ENCODE assay signal across 9 cellular contexts in the genomic region with DNA sequence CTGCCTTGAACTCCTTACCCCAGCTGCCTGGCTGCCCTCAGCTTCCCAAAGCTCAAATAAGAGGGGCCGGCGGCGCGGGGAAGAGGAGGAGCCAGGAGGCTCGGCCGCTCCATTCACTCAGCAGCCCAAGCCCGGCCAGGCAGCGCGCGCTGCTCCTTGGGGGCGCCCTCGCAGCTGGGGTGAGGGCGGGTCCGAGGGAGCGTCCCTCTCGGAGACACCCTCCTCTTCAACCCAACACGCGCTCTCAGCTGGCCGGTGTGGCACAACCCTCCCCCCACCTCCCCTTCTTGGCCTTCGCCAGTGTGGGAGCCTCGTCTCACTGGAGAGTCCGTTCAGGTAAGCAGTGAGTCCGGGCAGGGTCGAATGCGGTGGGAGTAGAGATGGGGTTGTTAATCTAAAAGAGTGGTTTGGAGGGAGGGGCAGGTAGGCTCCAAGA. TPM values are rescaled to one million over a fixed set of nuclear protein-coding genes. Genes with fewer than 3 reads are reported as not detected.
DNase-seq lines count a peak whose midpoint lies in the region; ATAC-seq and TF ChIP-seq lines count a peak whose summit lies in the region.
"Had no signal": no experiment of that assay in that cellular context is flagged by ENCODE, and none has a peak within 500 bp of the region (broad histone marks: within the 10 kb centered on the region; RNA-seq: fewer than 3 reads in every experiment).

A gene (minus strand): TSS at position 29 of the 436 bp plus-strand sequence.

- no peak within 1 kb of the TSS for H3K27ac ChIP-seq in upper lobe of right lung

- peaks cover 47% of the 10 kb centered on the region for H3K4me1 Mint-ChIP-seq in activated T-cell treated with anti-CD3 and anti-CD28 coated beads, Interleukin-2, amount 50 U/mL, for 72 hours (ENCODE audit: low read depth)
- H3K4me1 Mint-ChIP-seq in activated CD8-positive, alpha-beta T cell treated with anti-CD3 and anti-CD28 coated beads, Interleukin-2, amount 10 ng/mL, durations not matched to agents 7 days and 5 days (ENCODE audit: low read depth) = peaks cover 28% of the 10 kb centered on the region

- POLR2A ChIA-PET in activated CD8-positive, alpha-beta T cell treated with anti-CD3 and anti-CD28 coated beads, Interleukin-2, amount 10 ng/mL, durations not matched to agents 7 days and 5 days (lab: Charles Lee) = no interaction called here

- intact Hi-C loops in upper lobe of right lung (cut with DNase I) = no loop called here

- H3K9me3 ChIP-seq in upper lobe of right lung = no peaks in the 10 kb centered on the region

- ATAC-seq in activated T-cell treated with anti-CD3 and anti-CD28 coated beads, Interleukin-2, amount 50 U/mL, for 72 hours (replicated peaks in 1 of 2) = peak; percentile 18 to 31
- ATAC-seq in activated CD8-positive, alpha-beta T cell treated with anti-CD3 and anti-CD28 coated beads, Interleukin-2, amount 10 ng/mL, durations not matched to agents 7 days and 5 days = no peak
- ATAC-seq in upper lobe of right lung = peak; percentile 27
- no peak for ATAC-seq in GM18498 (IDR thresholded peaks at IDR 0.05; ENCODE audit: unreplicated experiment)

- H3K4me3 Mint-ChIP-seq in activated T-cell treated with anti-CD3 and anti-CD28 coated beads, Interleukin-2, amount 50 U/mL, for 72 hours = peak within 1 kb of the TSS; percentile 77 to 83
- H3K4me3 Mint-ChIP-seq in activated CD8-positive, alpha-beta T cell treated with anti-CD3 and anti-CD28 coated beads, Interleukin-2, amount 10 ng/mL, durations not matched to agents 7 days and 5 days = peak within 1 kb of the TSS; percentile 43

- TF ChIP-seq CTCF in upper lobe of right lung (IDR thresholded peaks at IDR 0.05) = no peak

- peaks cover 8% of the 10 kb centered on the region for H3K4me1 ChIP-seq in upper lobe of right lung

- H3K36me3 Mint-ChIP-seq in activated T-cell treated with anti-CD3 and anti-CD28 coated beads, Interleukin-2, amount 50 U/mL, for 72 hours (ENCODE audit: insufficient read depth in 2 of 2) = no peaks in the 10 kb centered on the region
- H3K36me3 Mint-ChIP-seq in activated CD8-positive, alpha-beta T cell treated with anti-CD3 and anti-CD28 coated beads, Interleukin-2, amount 10 ng/mL, durations not matched to agents 7 days and 5 days (ENCODE audit: low read depth) = peaks cover 5% of the 10 kb centered on the region

- peak within 1 kb of the TSS; percentile 21 for H3K4me3 ChIP-seq in upper lobe of right lung

- H3K27me3 ChIP-seq in upper lobe of right lung = peaks cover 100% of the 10 kb centered on the region

- H3K27ac Mint-ChIP-seq in activated T-cell treated with anti-CD3 and anti-CD28 coated beads, Interleukin-2, amount 50 U/mL, for 72 hours = no peak within 1 kb of the TSS
- H3K27ac Mint-ChIP-seq in activated CD8-positive, alpha-beta T cell treated with anti-CD3 and anti-CD28 coated beads, Interleukin-2, amount 10 ng/mL, durations not matched to agents 7 days and 5 days = peak within 1 kb of the TSS; percentile 52

- CTCF ChIA-PET in activated CD8-positive, alpha-beta T cell treated with anti-CD3 and anti-CD28 coated beads, Interleukin-2, amount 10 ng/mL, durations not matched to agents 7 days and 5 days (lab: Charles Lee) = no interaction called here

- H3K36me3 ChIP-seq in upper lobe of right lung = no peaks in the 10 kb centered on the region

- DNase-seq in activated T-cell treated with anti-CD3 and anti-CD28 coated beads, Interleukin-2, amount 50 U/mL, for 72 hours = peak in 1 of 2 donors; percentile 6
- no peak for DNase-seq in activated T-cell treated with anti-CD3 and anti-CD28 coated beads, Interleukin-2, amount 50 U/mL, for 1 hour
- no peak for DNase-seq in activated CD8-positive, alpha-beta T cell treated with anti-CD3 and anti-CD28 coated beads, Interleukin-2, amount 10 ng/mL, durations not matched to agents 7 days and 5 days
- DNase-seq in iPS-NIHi7 (ENCODE audit: extremely low spot score) = peak; percentile 57
- DNase-seq in upper lobe of right lung = no peak
- DNase-seq in NCI-H1105 treated with DMSO at 0.1 percent for 48 hours (lab: John Stamatoyannopoulos, UW) = no peak
- DNase-seq in stimulated activated CD4-positive, alpha-beta T cell treated with anti-CD3 and anti-CD28 coated beads, Interleukin-12 subunit alpha, Interleukin-12 subunit beta, amount 100 ng/mL, for 4 hours = no peak
- DNase-seq: NCI-H1694 treated with DMSO at 0.1 percent for 48 hours had no signal

- no peaks in the 10 kb centered on the region for H3K9me3 Mint-ChIP-seq in activated T-cell treated with anti-CD3 and anti-CD28 coated beads, Interleukin-2, amount 50 U/mL, for 72 hours
- H3K9me3 Mint-ChIP-seq in activated CD8-positive, alpha-beta T cell treated with anti-CD3 and anti-CD28 coated beads, Interleukin-2, amount 10 ng/mL, durations not matched to agents 7 days and 5 days (ENCODE audit: insufficient read depth) = no peaks in the 10 kb centered on the region

- H3K27me3 Mint-ChIP-seq in activated T-cell treated with anti-CD3 and anti-CD28 coated beads, Interleukin-2, amount 50 U/mL, for 72 hours (ENCODE audit: low read depth) = peaks cover 89% of the 10 kb centered on the region
- H3K27me3 Mint-ChIP-seq in activated CD8-positive, alpha-beta T cell treated with anti-CD3 and anti-CD28 coated beads, Interleukin-2, amount 10 ng/mL, durations not matched to agents 7 days and 5 days (ENCODE audit: low read depth) = peaks cover 78% of the 10 kb centered on the region

RNA-seq across cellular contexts. Expression of the gene that starts here (rescaled TPM):
- not detected for total RNA-seq in activated T-cell treated with anti-CD3 and anti-CD28 coated beads, Interleukin-2, amount 50 U/mL, for 72 hours
- not detected for total RNA-seq in activated CD8-positive, alpha-beta T cell treated with anti-CD3 and anti-CD28 coated beads, Interleukin-2, amount 10 ng/mL, durations not matched to agents 7 days and 5 days
- 1.5 TPM for total RNA-seq in upper lobe of right lung

Comparison
In these comparisons a context has a peak if more than half of its experiments do, and no peak if none do; other contexts are left out.
1. Peak in ATAC-seq in activated T-cell treated with anti-CD3 and anti-CD28 coated beads, Interleukin-2, amount 50 U/mL, for 72 hours; RNA of the gene not detected or under 1 TPM.